ENCODE assay signal across 15 cellular contexts in the genomic region with DNA sequence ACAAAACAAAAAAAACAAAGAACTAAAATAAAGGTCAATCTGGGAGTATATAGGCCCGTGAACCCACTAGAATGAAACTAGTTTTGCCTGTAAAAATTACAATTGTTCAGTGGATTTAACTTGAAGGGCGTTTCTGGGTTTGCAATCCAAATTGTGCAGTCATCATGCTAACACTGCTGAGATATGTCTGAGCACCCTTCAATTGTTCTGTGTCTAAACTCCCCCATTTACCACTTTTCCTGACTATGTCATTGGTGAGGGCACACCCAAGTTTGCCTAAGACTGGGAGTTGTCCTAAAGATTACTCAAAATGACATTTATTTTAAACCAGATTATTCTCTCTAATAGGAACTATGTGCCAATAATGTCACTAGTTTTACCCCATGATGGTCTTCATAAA. TPM values are rescaled to one million over a fixed set of nuclear protein-coding genes. Genes with fewer than 3 reads are reported as not detected.
A peak's percentile ranks its signal among the peaks of the same experiment; 100 is the strongest.
DNase-seq lines count a peak whose midpoint lies in the region; ATAC-seq and TF ChIP-seq lines count a peak whose summit lies in the region.
"Had no signal": no experiment of that assay in that cellular context is flagged by ENCODE, and none has a peak within 500 bp of the region (broad histone marks: within the 10 kb centered on the region; RNA-seq: fewer than 3 reads in every experiment).

No MANE protein-coding gene starts in this region.

- peaks cover 10% of the 10 kb centered on the region for H3K36me3 Mint-ChIP-seq in activated T-helper 17 cell treated with anti-CD3 and anti-CD28 coated beads, Interleukin-2, amount 50 U/mL, for 72 hours (ENCODE audit: low read depth)
- H3K36me3 Mint-ChIP-seq in chondrocyte (ENCODE audit: low read depth) (peaks cover 6% of the 10 kb centered on the region), nephron progenitor cell (ENCODE audit: low read depth) (no peaks in the 10 kb centered on the region)

- H3K9me3 ChIP-seq in left ventricle myocardium inferior (replicated peaks), result no peaks in the 10 kb centered on the region
- H3K9me3 ChIP-seq: MG63 had no signal

- peak overlapping the region; percentile 59 for H3K27ac ChIP-seq in left ventricle myocardium inferior (replicated peaks)
- H3K27ac ChIP-seq: KMS-11 had no signal

- no peaks in the 10 kb centered on the region for H3K9me3 Mint-ChIP-seq in stimulated activated naive CD8-positive, alpha-beta T cell treated with anti-CD3 and anti-CD28 coated beads, Interleukin-15, amount 100 ng/mL, for 72 hours
- no peaks in the 10 kb centered on the region for H3K9me3 Mint-ChIP-seq in activated T-helper 17 cell treated with anti-CD3 and anti-CD28 coated beads, Interleukin-2, amount 50 U/mL, for 72 hours
- H3K9me3 Mint-ChIP-seq in chondrocyte (ENCODE audit: low read depth), result peaks cover 7% of the 10 kb centered on the region
- H3K9me3 Mint-ChIP-seq in nephron progenitor cell, result peaks cover 8% of the 10 kb centered on the region

- H3K27me3 Mint-ChIP-seq in stimulated activated naive CD8-positive, alpha-beta T cell treated with anti-CD3 and anti-CD28 coated beads, Interleukin-15, amount 100 ng/mL, for 72 hours, result no peaks in the 10 kb centered on the region
- no peaks in the 10 kb centered on the region for H3K27me3 Mint-ChIP-seq in activated T-helper 17 cell treated with anti-CD3 and anti-CD28 coated beads, Interleukin-2, amount 50 U/mL, for 72 hours
- H3K27me3 Mint-ChIP-seq in chondrocyte (ENCODE audit: low read depth) (no peaks in the 10 kb centered on the region), nephron progenitor cell (ENCODE audit: low read depth, poor library complexity) (peaks cover 4% of the 10 kb centered on the region)

- peaks cover 26% of the 10 kb centered on the region for H3K4me1 ChIP-seq in left ventricle myocardium inferior

- intact Hi-C loops in left ventricle myocardium inferior (cut with micrococcal nuclease), result no loop called here

- DNase-seq in stimulated activated naive CD8-positive, alpha-beta T cell treated with anti-CD3 and anti-CD28 coated beads, Interleukin-15, amount 100 ng/mL, for 72 hours, result no peak
- no peak for DNase-seq in stimulated activated naive CD8-positive, alpha-beta T cell treated with anti-CD3 and anti-CD28 coated beads, Interleukin-15, Interleukin-2, amounts not matched to agents 100 U/mL and 50 U/mL, for 24 hours
- DNase-seq in left ventricle myocardium inferior (no peak), NCI-H446 (lab: John Stamatoyannopoulos, UW) (no peak), chondrocyte (ENCODE audit: low spot score) (no peak), nephron progenitor cell (no peak)
- DNase-seq: GF-D8, MG63, NCI-H1105, NCI-H1694 treated with DMSO at 0.1 percent for 48 hours, NCI-H345, SIG-M5 had no signal

- H3K4me1 Mint-ChIP-seq in stimulated activated naive CD8-positive, alpha-beta T cell treated with anti-CD3 and anti-CD28 coated beads, Interleukin-15, amount 100 ng/mL, for 72 hours, result peaks cover 10% of the 10 kb centered on the region
- no peaks in the 10 kb centered on the region for H3K4me1 Mint-ChIP-seq in activated T-helper 17 cell treated with anti-CD3 and anti-CD28 coated beads, Interleukin-2, amount 50 U/mL, for 72 hours
- peaks cover 29% of the 10 kb centered on the region for H3K4me1 Mint-ChIP-seq in chondrocyte (ENCODE audit: low read depth)
- H3K4me1 Mint-ChIP-seq in nephron progenitor cell, result no peaks in the 10 kb centered on the region

- H3K4me3 ChIP-seq in left ventricle myocardium inferior, result no peak overlapping the region
- H3K4me3 ChIP-seq: MG63 had no signal

- TF ChIP-seq CTCF in left ventricle myocardium inferior (IDR thresholded peaks at IDR 0.05; ENCODE audit: borderline replicate concordance), result no peak
- no peak for TF ChIP-seq CTCF in chondrocyte (IDR thresholded peaks at IDR 0.05)
- TF ChIP-seq CTCF in nephron progenitor cell (IDR thresholded peaks at IDR 0.05), result no peak

- no peaks in the 10 kb centered on the region for H3K27me3 ChIP-seq in left ventricle myocardium inferior (ENCODE audit: low read depth)
- H3K27me3 ChIP-seq: MG63 had no signal

- no peaks in the 10 kb centered on the region for H3K36me3 ChIP-seq in left ventricle myocardium inferior
- H3K36me3 ChIP-seq: MG63 had no signal

- no peak for ATAC-seq in stimulated activated naive CD8-positive, alpha-beta T cell treated with anti-CD3 and anti-CD28 coated beads, Interleukin-15, amount 100 ng/mL, for 72 hours
- no peak for ATAC-seq in stimulated activated naive CD8-positive, alpha-beta T cell treated with anti-CD3 and anti-CD28 coated beads, Interleukin-15, Interleukin-2, amounts not matched to agents 100 U/mL and 50 U/mL, for 24 hours
- ATAC-seq in activated T-helper 17 cell treated with anti-CD3 and anti-CD28 coated beads, Interleukin-2, amount 50 U/mL, for 72 hours (replicated peaks), result no peak
- ATAC-seq: Panc1 had no signal

- H3K27ac Mint-ChIP-seq in stimulated activated naive CD8-positive, alpha-beta T cell treated with anti-CD3 and anti-CD28 coated beads, Interleukin-15, amount 100 ng/mL, for 72 hours, result peak overlapping the region; percentile 25 to 87
- H3K27ac Mint-ChIP-seq in activated T-helper 17 cell treated with anti-CD3 and anti-CD28 coated beads, Interleukin-2, amount 50 U/mL, for 72 hours, result peak overlapping the region; percentile 38
- no peak overlapping the region for H3K27ac Mint-ChIP-seq in chondrocyte (ENCODE audit: unreplicated experiment)
- H3K27ac Mint-ChIP-seq in nephron progenitor cell, result no peak overlapping the region

- no peak overlapping the region for H3K4me3 Mint-ChIP-seq in stimulated activated naive CD8-positive, alpha-beta T cell treated with anti-CD3 and anti-CD28 coated beads, Interleukin-15, amount 100 ng/mL, for 72 hours
- H3K4me3 Mint-ChIP-seq in activated T-helper 17 cell treated with anti-CD3 and anti-CD28 coated beads, Interleukin-2, amount 50 U/mL, for 72 hours, result no peak overlapping the region
- H3K4me3 Mint-ChIP-seq in chondrocyte (ENCODE audit: unreplicated experiment), result no peak overlapping the region
- no peak overlapping the region for H3K4me3 Mint-ChIP-seq in nephron progenitor cell

RNA-seq across cellular contexts. Expression of a gene that starts 54.5 kb away (rescaled TPM):
- total RNA-seq in activated T-helper 17 cell treated with anti-CD3 and anti-CD28 coated beads, Interleukin-2, amount 50 U/mL, for 72 hours, result 100 to 1,000 TPM in 1 of 2 donors, 10 to 100 TPM in 1; 83.0 to 118 TPM
- total RNA-seq in left ventricle myocardium inferior (86.6 TPM), chondrocyte (85.8 to 107 TPM (median 90.7 TPM) in 3 replicates)

RNA-seq across cellular contexts. Expression of a gene that starts 58.2 kb away (rescaled TPM):
- 10 to 100 TPM; 25.2 to 33.6 TPM for total RNA-seq in activated T-helper 17 cell treated with anti-CD3 and anti-CD28 coated beads, Interleukin-2, amount 50 U/mL, for 72 hours
- total RNA-seq in left ventricle myocardium inferior (25.7 TPM), chondrocyte (20.0 to 25.5 TPM (median 20.8 TPM) in 3 replicates)

Comparison
In these comparisons a context has a peak if more than half of its experiments do, and no peak if none do; other contexts are left out.
1. H3K27ac Mint-ChIP-seq: peak in stimulated activated naive CD8-positive, alpha-beta T cell treated with anti-CD3 and anti-CD28 coated beads, Interleukin-15, amount 100 ng/mL, for 72 hours (2 of 2) and activated T-helper 17 cell treated with anti-CD3 and anti-CD28 coated beads, Interleukin-2, amount 50 U/mL, for 72 hours (single experiment); none in chondrocyte (single experiment) and nephron progenitor cell (single experiment).